In the genomic region with DNA sequence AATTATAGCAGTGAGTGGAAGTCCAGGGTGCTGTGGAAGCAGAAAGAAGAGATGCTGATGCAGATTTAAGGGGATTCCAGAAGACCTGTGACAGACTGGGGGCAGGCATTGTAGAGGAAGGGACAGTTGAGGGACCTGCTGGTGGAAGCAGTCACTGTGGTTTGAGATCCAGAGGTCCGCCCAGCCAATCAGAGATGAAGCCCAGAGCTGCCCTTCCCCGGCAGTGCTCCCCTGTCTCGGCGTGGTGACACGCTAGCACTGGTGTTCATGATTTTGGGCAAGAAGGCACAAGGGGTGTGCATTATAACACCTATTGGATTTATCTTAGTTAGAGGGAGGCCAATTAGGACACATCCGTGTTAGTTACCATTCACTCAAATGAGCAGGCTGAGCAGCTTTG, we compare ENCODE assay signal across 23 cellular contexts. TPM values are rescaled to one million over a fixed set of nuclear protein-coding genes. Genes with fewer than 3 reads are reported as not detected.
"Had no signal": no experiment of that assay in that cellular context is flagged by ENCODE, and none has a peak within 500 bp of the region (broad histone marks: within the 10 kb centered on the region; RNA-seq: fewer than 3 reads in every experiment).

No MANE protein-coding gene starts in this region.

- H3K36me3 ChIP-seq: breast epithelium, esophagus muscularis mucosa, gastroesophageal sphincter, left lung, transverse colon had no signal

- H3K27me3 ChIP-seq: breast epithelium, esophagus muscularis mucosa, gastroesophageal sphincter had no signal

- H3K27ac ChIP-seq: breast epithelium, coronary artery, esophagus muscularis mucosa, gastroesophageal sphincter, left lung, transverse colon had no signal

- H3K36me3 Mint-ChIP-seq: activated naive CD8-positive, alpha-beta T cell treated with anti-CD3 and anti-CD28 coated beads for 36 hours; stimulated activated naive B cell treated with anti-CD40 and anti-IgM and Interleukin-4, amounts not matched to agents 10 μg/mL and 1 μg/mL and 100 μg/mL, for 72 hours had no signal

- H3K9me3 Mint-ChIP-seq: activated B cell treated with CpG ODN at 0.5 μM for 24 hours; activated naive CD8-positive, alpha-beta T cell treated with anti-CD3 and anti-CD28 coated beads for 36 hours; mesothelial cell of epicardium; stimulated activated naive B cell treated with anti-CD40 and anti-IgM and Interleukin-4, amounts not matched to agents 10 μg/mL and 1 μg/mL and 100 μg/mL, for 72 hours; T-helper 1 cell treated with Interleukin-12 subunit alpha and Interleukin-12 subunit beta and Interleukin-4 antibody, amounts not matched to agents 30 μg/mL and 1 μg/mL, for 36 hours had no signal

- H3K4me3 Mint-ChIP-seq: activated B cell treated with CpG ODN at 0.5 μM for 24 hours; activated CD4-positive, alpha-beta T cell treated with anti-CD3 and anti-CD28 coated beads for 36 hours; activated naive CD8-positive, alpha-beta T cell treated with anti-CD3 and anti-CD28 coated beads for 36 hours; mesothelial cell of epicardium; stimulated activated naive B cell treated with anti-CD40 and anti-IgM and Interleukin-4, amounts not matched to agents 10 μg/mL and 1 μg/mL and 100 μg/mL, for 72 hours; T-helper 1 cell treated with Interleukin-12 subunit alpha and Interleukin-12 subunit beta and Interleukin-4 antibody, amounts not matched to agents 30 μg/mL and 1 μg/mL, for 36 hours had no signal

- H3K27ac Mint-ChIP-seq: activated B cell treated with CpG ODN at 0.5 μM for 24 hours; activated CD4-positive, alpha-beta T cell treated with anti-CD3 and anti-CD28 coated beads for 36 hours; activated naive CD8-positive, alpha-beta T cell treated with anti-CD3 and anti-CD28 coated beads for 36 hours; mesothelial cell of epicardium; stimulated activated naive B cell treated with anti-CD40 and anti-IgM and Interleukin-4, amounts not matched to agents 10 μg/mL and 1 μg/mL and 100 μg/mL, for 72 hours; T-helper 1 cell treated with Interleukin-12 subunit alpha and Interleukin-12 subunit beta and Interleukin-4 antibody, amounts not matched to agents 30 μg/mL and 1 μg/mL, for 36 hours had no signal

- H3K4me3 ChIP-seq: breast epithelium, coronary artery, esophagus muscularis mucosa, gastroesophageal sphincter, left lung, transverse colon had no signal

- DNase-seq: activated B cell treated with CpG ODN at 0.5 μM for 24 hours; activated CD4-positive, alpha-beta T cell treated with anti-CD3 and anti-CD28 coated beads for 36 hours; activated CD4-positive, alpha-beta T cell treated with anti-CD3 and anti-CD28 coated beads, Interleukin-2, amount 50 U/mL, for 4 hours; activated CD8-positive, alpha-beta memory T cell treated with anti-CD3 and anti-CD28 coated beads, Interleukin-2, amount 50 U/mL, for 48 hours; activated naive CD4-positive, alpha-beta T cell treated with Interleukin-2 at 50 U/mL for 16 hours; activated naive CD8-positive, alpha-beta T cell treated with anti-CD3 and anti-CD28 coated beads for 36 hours; activated T-cell treated with anti-CD3 and anti-CD28 coated beads, Interleukin-2, amount 50 U/mL, for 48 hours; cerebellar nuclear complex; kidney; left lung; mammary epithelial cell; stimulated activated CD4-positive, alpha-beta T cell treated with anti-CD3 and anti-CD28 coated beads, Interleukin-2, amount 100 ng/mL, for 48 hours; stimulated activated CD8-positive, alpha-beta memory T cell treated with anti-CD3 and anti-CD28 coated beads, Interleukin-4, amount 100 ng/mL, for 48 hours; stimulated activated naive B cell treated with anti-CD40 and anti-IgM and Interleukin-4, amounts not matched to agents 10 μg/mL and 1 μg/mL and 100 μg/mL, for 72 hours; T1000; transverse colon had no signal

- FAIRE-seq: kidney had no signal

- ATAC-seq: activated CD4-positive, alpha-beta T cell treated with anti-CD3 and anti-CD28 coated beads for 36 hours; gastroesophageal sphincter; left lung; stimulated activated naive B cell treated with anti-CD40 and anti-IgM and Interleukin-4, amounts not matched to agents 10 μg/mL and 1 μg/mL and 100 μg/mL, for 72 hours had no signal

- H3K4me1 ChIP-seq: breast epithelium, gastroesophageal sphincter, transverse colon had no signal

- H3K4me1 Mint-ChIP-seq: activated B cell treated with CpG ODN at 0.5 μM for 24 hours; activated CD4-positive, alpha-beta T cell treated with anti-CD3 and anti-CD28 coated beads for 36 hours; activated naive CD8-positive, alpha-beta T cell treated with anti-CD3 and anti-CD28 coated beads for 36 hours; stimulated activated naive B cell treated with anti-CD40 and anti-IgM and Interleukin-4, amounts not matched to agents 10 μg/mL and 1 μg/mL and 100 μg/mL, for 72 hours had no signal

- H3K9me3 ChIP-seq: breast epithelium, esophagus muscularis mucosa, gastroesophageal sphincter, left lung, transverse colon had no signal

RNA-seq across cellular contexts. Expression of a gene that starts 16.1 kb away (rescaled TPM):
- total RNA-seq: activated B cell treated with CpG ODN at 0.5 μM for 24 hours; activated CD4-positive, alpha-beta T cell treated with anti-CD3 and anti-CD28 coated beads for 36 hours; activated CD8-positive, alpha-beta memory T cell treated with anti-CD3 and anti-CD28 coated beads for 36 hours had no signal
